Comparison of ENCODE assay signal across 1 cellular context in genomic region chr12:123102781-123103503, GRCh38.
TF ChIP-seq lines count a peak whose summit lies in the region.

No MANE protein-coding gene starts in this region.

TF ChIP-seq in GM23338, 12 proteins besides CTCF, POLR2A, EP300 and RAD21 (continued from another document):
- TF ChIP-seq, protein P1, sequence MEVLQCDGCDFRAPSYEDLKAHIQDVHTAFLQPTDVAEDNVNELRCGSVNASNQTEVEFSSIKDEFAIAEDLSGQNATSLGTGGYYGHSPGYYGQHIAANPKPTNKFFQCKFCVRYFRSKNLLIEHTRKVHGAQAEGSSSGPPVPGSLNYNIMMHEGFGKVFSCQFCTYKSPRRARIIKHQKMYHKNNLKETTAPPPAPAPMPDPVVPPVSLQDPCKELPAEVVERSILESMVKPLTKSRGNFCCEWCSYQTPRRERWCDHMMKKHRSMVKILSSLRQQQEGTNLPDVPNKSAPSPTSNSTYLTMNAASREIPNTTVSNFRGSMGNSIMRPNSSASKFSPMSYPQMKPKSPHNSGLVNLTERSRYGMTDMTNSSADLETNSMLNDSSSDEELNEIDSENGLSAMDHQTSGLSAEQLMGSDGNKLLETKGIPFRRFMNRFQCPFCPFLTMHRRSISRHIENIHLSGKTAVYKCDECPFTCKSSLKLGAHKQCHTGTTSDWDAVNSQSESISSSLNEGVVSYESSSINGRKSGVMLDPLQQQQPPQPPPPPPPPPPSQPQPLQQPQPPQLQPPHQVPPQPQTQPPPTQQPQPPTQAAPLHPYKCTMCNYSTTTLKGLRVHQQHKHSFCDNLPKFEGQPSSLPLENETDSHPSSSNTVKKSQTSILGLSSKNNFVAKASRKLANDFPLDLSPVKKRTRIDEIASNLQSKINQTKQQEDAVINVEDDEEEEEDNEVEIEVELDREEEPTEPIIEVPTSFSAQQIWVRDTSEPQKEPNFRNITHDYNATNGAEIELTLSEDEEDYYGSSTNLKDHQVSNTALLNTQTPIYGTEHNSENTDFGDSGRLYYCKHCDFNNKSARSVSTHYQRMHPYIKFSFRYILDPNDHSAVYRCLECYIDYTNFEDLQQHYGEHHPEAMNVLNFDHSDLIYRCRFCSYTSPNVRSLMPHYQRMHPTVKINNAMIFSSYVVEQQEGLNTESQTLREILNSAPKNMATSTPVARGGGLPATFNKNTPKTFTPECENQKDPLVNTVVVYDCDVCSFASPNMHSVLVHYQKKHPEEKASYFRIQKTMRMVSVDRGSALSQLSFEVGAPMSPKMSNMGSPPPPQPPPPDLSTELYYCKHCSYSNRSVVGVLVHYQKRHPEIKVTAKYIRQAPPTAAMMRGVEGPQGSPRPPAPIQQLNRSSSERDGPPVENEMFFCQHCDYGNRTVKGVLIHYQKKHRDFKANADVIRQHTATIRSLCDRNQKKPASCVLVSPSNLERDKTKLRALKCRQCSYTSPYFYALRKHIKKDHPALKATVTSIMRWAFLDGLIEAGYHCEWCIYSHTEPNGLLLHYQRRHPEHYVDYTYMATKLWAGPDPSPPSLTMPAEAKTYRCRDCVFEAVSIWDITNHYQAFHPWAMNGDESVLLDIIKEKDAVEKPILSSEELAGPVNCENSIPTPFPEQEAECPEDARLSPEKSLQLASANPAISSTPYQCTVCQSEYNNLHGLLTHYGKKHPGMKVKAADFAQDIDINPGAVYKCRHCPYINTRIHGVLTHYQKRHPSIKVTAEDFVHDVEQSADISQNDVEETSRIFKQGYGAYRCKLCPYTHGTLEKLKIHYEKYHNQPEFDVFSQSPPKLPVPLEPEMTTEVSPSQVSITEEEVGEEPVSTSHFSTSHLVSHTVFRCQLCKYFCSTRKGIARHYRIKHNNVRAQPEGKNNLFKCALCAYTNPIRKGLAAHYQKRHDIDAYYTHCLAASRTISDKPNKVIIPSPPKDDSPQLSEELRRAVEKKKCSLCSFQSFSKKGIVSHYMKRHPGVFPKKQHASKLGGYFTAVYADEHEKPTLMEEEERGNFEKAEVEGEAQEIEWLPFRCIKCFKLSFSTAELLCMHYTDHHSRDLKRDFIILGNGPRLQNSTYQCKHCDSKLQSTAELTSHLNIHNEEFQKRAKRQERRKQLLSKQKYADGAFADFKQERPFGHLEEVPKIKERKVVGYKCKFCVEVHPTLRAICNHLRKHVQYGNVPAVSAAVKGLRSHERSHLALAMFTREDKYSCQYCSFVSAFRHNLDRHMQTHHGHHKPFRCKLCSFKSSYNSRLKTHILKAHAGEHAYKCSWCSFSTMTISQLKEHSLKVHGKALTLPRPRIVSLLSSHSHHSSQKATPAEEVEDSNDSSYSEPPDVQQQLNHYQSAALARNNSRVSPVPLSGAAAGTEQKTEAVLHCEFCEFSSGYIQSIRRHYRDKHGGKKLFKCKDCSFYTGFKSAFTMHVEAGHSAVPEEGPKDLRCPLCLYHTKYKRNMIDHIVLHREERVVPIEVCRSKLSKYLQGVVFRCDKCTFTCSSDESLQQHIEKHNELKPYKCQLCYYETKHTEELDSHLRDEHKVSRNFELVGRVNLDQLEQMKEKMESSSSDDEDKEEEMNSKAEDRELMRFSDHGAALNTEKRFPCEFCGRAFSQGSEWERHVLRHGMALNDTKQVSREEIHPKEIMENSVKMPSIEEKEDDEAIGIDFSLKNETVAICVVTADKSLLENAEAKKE (CRISPR knock-in tag; IDR thresholded peaks at IDR 0.05), result no peak
- no peak for TF ChIP-seq POLR2AphosphoS5 (IDR thresholded peaks at IDR 0.05; ENCODE audit: low read depth)
- TF ChIP-seq STAT1 (IDR thresholded peaks at IDR 0.05; ENCODE audit: unreplicated experiment), result no peak
- TF ChIP-seq EZH2 (IDR thresholded peaks at IDR 0.05; ENCODE audit: low read depth, unreplicated experiment), result no peak
- TF ChIP-seq, protein P2, sequence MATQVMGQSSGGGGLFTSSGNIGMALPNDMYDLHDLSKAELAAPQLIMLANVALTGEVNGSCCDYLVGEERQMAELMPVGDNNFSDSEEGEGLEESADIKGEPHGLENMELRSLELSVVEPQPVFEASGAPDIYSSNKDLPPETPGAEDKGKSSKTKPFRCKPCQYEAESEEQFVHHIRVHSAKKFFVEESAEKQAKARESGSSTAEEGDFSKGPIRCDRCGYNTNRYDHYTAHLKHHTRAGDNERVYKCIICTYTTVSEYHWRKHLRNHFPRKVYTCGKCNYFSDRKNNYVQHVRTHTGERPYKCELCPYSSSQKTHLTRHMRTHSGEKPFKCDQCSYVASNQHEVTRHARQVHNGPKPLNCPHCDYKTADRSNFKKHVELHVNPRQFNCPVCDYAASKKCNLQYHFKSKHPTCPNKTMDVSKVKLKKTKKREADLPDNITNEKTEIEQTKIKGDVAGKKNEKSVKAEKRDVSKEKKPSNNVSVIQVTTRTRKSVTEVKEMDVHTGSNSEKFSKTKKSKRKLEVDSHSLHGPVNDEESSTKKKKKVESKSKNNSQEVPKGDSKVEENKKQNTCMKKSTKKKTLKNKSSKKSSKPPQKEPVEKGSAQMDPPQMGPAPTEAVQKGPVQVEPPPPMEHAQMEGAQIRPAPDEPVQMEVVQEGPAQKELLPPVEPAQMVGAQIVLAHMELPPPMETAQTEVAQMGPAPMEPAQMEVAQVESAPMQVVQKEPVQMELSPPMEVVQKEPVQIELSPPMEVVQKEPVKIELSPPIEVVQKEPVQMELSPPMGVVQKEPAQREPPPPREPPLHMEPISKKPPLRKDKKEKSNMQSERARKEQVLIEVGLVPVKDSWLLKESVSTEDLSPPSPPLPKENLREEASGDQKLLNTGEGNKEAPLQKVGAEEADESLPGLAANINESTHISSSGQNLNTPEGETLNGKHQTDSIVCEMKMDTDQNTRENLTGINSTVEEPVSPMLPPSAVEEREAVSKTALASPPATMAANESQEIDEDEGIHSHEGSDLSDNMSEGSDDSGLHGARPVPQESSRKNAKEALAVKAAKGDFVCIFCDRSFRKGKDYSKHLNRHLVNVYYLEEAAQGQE (IDR thresholded peaks at IDR 0.05; ENCODE audit: unreplicated experiment), result no peak
- TF ChIP-seq CREB1 (CRISPR knock-in tag; IDR thresholded peaks at IDR 0.05; ENCODE audit: low read depth), result no peak
- no peak for TF ChIP-seq ZNF331 (CRISPR knock-in tag; IDR thresholded peaks at IDR 0.05; ENCODE audit: low read depth)
